Comparison of ENCODE assay signal across 15 cellular contexts in the genomic region with DNA sequence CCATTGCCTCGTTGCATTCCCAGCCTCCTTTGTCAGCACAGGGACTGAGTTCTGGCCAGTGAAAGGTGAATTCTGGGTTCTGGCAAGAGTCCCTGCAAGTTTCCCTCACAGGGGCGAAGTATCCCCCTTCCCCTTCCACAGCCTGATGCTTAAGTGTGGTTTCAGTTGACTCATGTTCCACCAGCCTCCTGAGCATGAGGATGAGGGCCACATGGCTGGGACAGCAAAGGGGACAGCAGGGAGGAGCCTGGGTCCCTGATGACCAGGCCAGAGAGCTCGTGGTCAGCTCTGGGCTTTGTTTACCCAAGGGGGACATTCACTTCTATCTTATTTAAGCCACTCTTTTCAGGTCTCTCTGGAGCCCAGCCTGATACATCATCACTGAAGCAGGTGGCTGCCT. TPM values are rescaled to one million over a fixed set of nuclear protein-coding genes. Genes with fewer than 3 reads are reported as not detected.
DNase-seq lines count a peak whose midpoint lies in the region; ATAC-seq, FAIRE-seq and TF ChIP-seq lines count a peak whose summit lies in the region.
"Had no signal": no experiment of that assay in that cellular context is flagged by ENCODE, and none has a peak within 500 bp of the region (broad histone marks: within the 10 kb centered on the region; RNA-seq: fewer than 3 reads in every experiment).

No MANE protein-coding gene starts in this region.

- H3K14ac ChIP-seq in H1 (ENCODE audit: insufficient read length) = no peak overlapping the region

- H3K4me1 ChIP-seq in H1 (replicated peaks in 1 of 4; ENCODE audit: control insufficient read depth in 3 of 4, insufficient read depth in 4 of 4, low read length in 3 of 4) = no peaks in the 10 kb centered on the region
- H3K4me1 ChIP-seq: BLaER1 had no signal

- H2BK12ac ChIP-seq in H1 (ENCODE audit: low read depth, low read length) = no peak overlapping the region

- H3K9me3 Mint-ChIP-seq in activated CD8-positive, alpha-beta memory T cell treated with anti-CD3 and anti-CD28 coated beads, Interleukin-2, amount 10 ng/mL, durations not matched to agents 7 days and 5 days (ENCODE audit: low read depth) = no peaks in the 10 kb centered on the region
- H3K9me3 Mint-ChIP-seq: CD8-positive, alpha-beta memory T cell; HFFc6 had no signal

- H3K27ac Mint-ChIP-seq in activated CD8-positive, alpha-beta memory T cell treated with anti-CD3 and anti-CD28 coated beads, Interleukin-2, amount 10 ng/mL, durations not matched to agents 7 days and 5 days = no peak overlapping the region
- H3K27ac Mint-ChIP-seq: HFFc6 had no signal

- H3K36me3 Mint-ChIP-seq in activated CD8-positive, alpha-beta memory T cell treated with anti-CD3 and anti-CD28 coated beads, Interleukin-2, amount 10 ng/mL, durations not matched to agents 7 days and 5 days = no peaks in the 10 kb centered on the region
- H3K36me3 Mint-ChIP-seq: CD8-positive, alpha-beta memory T cell had no signal

- H3K4ac ChIP-seq in H1 (replicated peaks; ENCODE audit: insufficient read length, low read depth, low read length) = no peak overlapping the region

- H4K91ac ChIP-seq in H1 (replicated peaks; ENCODE audit: insufficient read length, low read length) = no peak overlapping the region

- FAIRE-seq in HTR-8/SVneo (lab: Jason Lieb, UNC) (peak; percentile 44), H1 (lab: Jason Lieb, UNC) (no peak), urothelium cell line (lab: Jason Lieb, UNC) (no peak)

- no peak overlapping the region for H2BK120ac ChIP-seq in H1 (replicated peaks; ENCODE audit: low read depth, low read length)

- no peak overlapping the region for H4K5ac ChIP-seq in H1 (ENCODE audit: insufficient read length, low read depth, low read length)

- H3K79me2 ChIP-seq in H1 (ENCODE audit: control insufficient read depth in 1 of 2, insufficient read depth in 2 of 2, low read length in 2 of 2) = no peaks in the 10 kb centered on the region

- H2AFZ ChIP-seq in H1 (ENCODE audit: low read length) = no peak overlapping the region

- no peak for TF ChIP-seq RAD21 in H1 (IDR thresholded peaks at IDR 0.05 in 1 of 2, conservative IDR thresholded peaks at IDR 0.05 in 1 of 2; ENCODE audit: low read depth in 2 of 2, low read length in 2 of 2)

- no peak for ATAC-seq in activated CD8-positive, alpha-beta memory T cell treated with anti-CD3 and anti-CD28 coated beads, Interleukin-2, amount 10 ng/mL, durations not matched to agents 7 days and 5 days
- ATAC-seq in HG02642 (IDR thresholded peaks at IDR 0.05; ENCODE audit: poor library complexity, unreplicated experiment) = no peak

- CTCF ChIA-PET in activated CD8-positive, alpha-beta memory T cell treated with anti-CD3 and anti-CD28 coated beads, Interleukin-2, amount 10 ng/mL, durations not matched to agents 7 days and 5 days (lab: Charles Lee) = no interaction called here
- CTCF ChIA-PET in H1 (lab: Charles Lee; ENCODE audit: partially characterized antibody) = interaction anchor here (1.0 kb wide), 1 partner anchor 58 kb away, joined by 3 read pairs; no protein-coding TSS in a partner anchor

- no peak overlapping the region for H3K4me2 ChIP-seq in H1 (ENCODE audit: insufficient read depth in 1 of 2, low read depth in 2 of 2, low read length in 2 of 2)
- H3K4me2 ChIP-seq: BLaER1 had no signal

- no peaks in the 10 kb centered on the region for H3K79me1 ChIP-seq in H1 (ENCODE audit: low read depth, low read length)

- no peak overlapping the region for H3K18ac ChIP-seq in H1 (ENCODE audit: extremely low read depth, low read length)

- no peak overlapping the region for H3K56ac ChIP-seq in H1 (replicated peaks; ENCODE audit: insufficient read length, low read depth, low read length)

- TF ChIP-seq POLR2A in H1 (IDR thresholded peaks at IDR 0.05; ENCODE audit: control extremely low read depth in 1 of 2, low read depth in 2 of 2, low read length in 2 of 2) = no peak

- no peak overlapping the region for H3K9ac ChIP-seq in H1 (replicated peaks in 1 of 4; ENCODE audit: extremely low read depth in 1 of 4, low read depth in 3 of 4, low read length in 3 of 4)
- H3K9ac ChIP-seq: BLaER1 had no signal

- H3K27me3 Mint-ChIP-seq in activated CD8-positive, alpha-beta memory T cell treated with anti-CD3 and anti-CD28 coated beads, Interleukin-2, amount 10 ng/mL, durations not matched to agents 7 days and 5 days = peaks cover 2% of the 10 kb centered on the region

- no peak overlapping the region for H3K4me3 ChIP-seq in H1 (ENCODE audit: extremely low read depth in 1 of 4, insufficient read depth in 2 of 4, low read depth in 3 of 4, low read length in 4 of 4)
- H3K4me3 ChIP-seq: BLaER1 had no signal

- no peak overlapping the region for H3K23ac ChIP-seq in H1 (ENCODE audit: insufficient read length)

- H2BK5ac ChIP-seq in H1 (ENCODE audit: low read depth, low read length) = no peak overlapping the region

- H2BK20ac ChIP-seq in H1 (ENCODE audit: low read length) = no peak overlapping the region

- 82% methylated on average over 3 of the region's 3 CpGs; no CpG with 5 or more reads in 1 of the 2 experiments for WGBS in H1 (ENCODE audit: extremely low coverage in 1 of 2, insufficient coverage in 1 of 2, insufficient read length in 1 of 2, insufficient replicate concordance in 2 of 2, low coverage in 1 of 2, low lambda C conversion rate in 2 of 2, missing lambda C conversion rate in 1 of 2), 2 experiments

- no peak for TF ChIP-seq EP300 in H1 (IDR thresholded peaks at IDR 0.05; ENCODE audit: borderline replicate concordance in 1 of 2, low read depth in 2 of 2, low read length in 2 of 2)

- no peak for TF ChIP-seq CTCF in H1 (IDR thresholded peaks at IDR 0.05; ENCODE audit: control extremely low read depth in 1 of 3, insufficient read depth in 1 of 3, low read depth in 1 of 3, low read length in 3 of 3)

- DNase-seq in activated CD8-positive, alpha-beta memory T cell treated with anti-CD3 and anti-CD28 coated beads, Interleukin-2, amount 50 U/mL, for 48 hours = peak; percentile 25
- DNase-seq in activated CD8-positive, alpha-beta memory T cell treated with anti-CD3 and anti-CD28 coated beads, Interleukin-2, amount 10 ng/mL, durations not matched to agents 7 days and 5 days = no peak
- DNase-seq in HTR-8/SVneo (ENCODE audit: insufficient read length, low spot score) (no peak), H1 (ENCODE audit: low read depth in 1 of 2, low spot score in 2 of 2) (no peak), urothelium cell line (ENCODE audit: low spot score) (peak; percentile 2), SHP77 treated with DMSO at 0.1 percent for 48 hours (lab: John Stamatoyannopoulos, UW) (no peak)
- DNase-seq: AML-193; CD8-positive, alpha-beta memory T cell; DMS53; GF-D8; HCEC 1CT; HFFc6 had no signal

- H3K23me2 ChIP-seq in H1 (ENCODE audit: low read depth, low read length) = no peaks in the 10 kb centered on the region

- no peak overlapping the region for H3K4me3 Mint-ChIP-seq in activated CD8-positive, alpha-beta memory T cell treated with anti-CD3 and anti-CD28 coated beads, Interleukin-2, amount 10 ng/mL, durations not matched to agents 7 days and 5 days
- H3K4me3 Mint-ChIP-seq: CD8-positive, alpha-beta memory T cell; HFFc6 had no signal

- H3K4me1 Mint-ChIP-seq in activated CD8-positive, alpha-beta memory T cell treated with anti-CD3 and anti-CD28 coated beads, Interleukin-2, amount 10 ng/mL, durations not matched to agents 7 days and 5 days = no peaks in the 10 kb centered on the region
- H3K4me1 Mint-ChIP-seq: CD8-positive, alpha-beta memory T cell had no signal

- no peaks in the 10 kb centered on the region for H3K27me3 ChIP-seq in H1 (replicated peaks in 1 of 4; ENCODE audit: control insufficient read depth in 3 of 4, extremely low read depth in 1 of 4, insufficient read depth in 3 of 4, low read length in 3 of 4)
- H3K27me3 ChIP-seq: BLaER1 had no signal

- H3K36me3 ChIP-seq in H1 (ENCODE audit: control insufficient read depth in 2 of 4, insufficient read depth in 4 of 4, low read length in 3 of 4) = no peaks in the 10 kb centered on the region

- POLR2A ChIA-PET in H1 (lab: Charles Lee; ENCODE audit: partially characterized antibody) = no interaction called here

- no peaks in the 10 kb centered on the region; a peak in 1 of 4 replicates for H3K9me3 ChIP-seq in H1 (ENCODE audit: insufficient read depth in 2 of 2, low read depth in 1 of 2, low read length in 1 of 2)

- no peaks in the 10 kb centered on the region for H4K20me1 ChIP-seq in H1 (replicated peaks in 1 of 2; ENCODE audit: control insufficient read depth in 1 of 2, insufficient read depth in 2 of 2, low read length in 2 of 2)
- H4K20me1 ChIP-seq: BLaER1 had no signal

- H2BK15ac ChIP-seq in H1 (ENCODE audit: low read length) = no peak overlapping the region

- H4K8ac ChIP-seq in H1 (ENCODE audit: extremely low read depth, insufficient read depth, low read length) = no peak overlapping the region

- 0 out of 2 replicates have a peak overlapping the region, but pooled peaks have one; percentile 13 for H2AK5ac ChIP-seq in H1 (ENCODE audit: low read depth, low read length)

- H3K27ac ChIP-seq in H1 (ENCODE audit: low read depth, low read length) = no peak overlapping the region
- H3K27ac ChIP-seq: BLaER1 had no signal

TF ChIP-seq in H1, 55 proteins besides CTCF, POLR2A, EP300 and RAD21:
- TF ChIP-seq SUZ12 (IDR thresholded peaks at IDR 0.05; ENCODE audit: low read length) = no peak
- TF ChIP-seq GTF2F1 (IDR thresholded peaks at IDR 0.05; ENCODE audit: borderline replicate concordance, low read depth, low read length) = no peak
- TF ChIP-seq NANOG (IDR thresholded peaks at IDR 0.05; ENCODE audit: insufficient read depth, low read depth, low read length, poor library complexity, severe bottlenecking) = no peak
- no peak for TF ChIP-seq JUN (IDR thresholded peaks at IDR 0.05; ENCODE audit: low read depth, low read length)

RNA-seq across cellular contexts. Expression of gene CACNA2D4, which starts 36.5 kb away (rescaled TPM):
- total RNA-seq in activated CD8-positive, alpha-beta memory T cell treated with anti-CD3 and anti-CD28 coated beads, Interleukin-2, amount 10 ng/mL, durations not matched to agents 7 days and 5 days = 1 to 10 TPM; 5.9 to 8.2 TPM
- total RNA-seq in H1 (2021; fragmentation: NEBNext Ultra II Directional; extraction: Animal tissue kit (Norgen Biotek cat#: 25700)) = 0.88 TPM in 1 of 2 replicates, not detected in the other
- 0.44 and 0.60 TPM in 2 replicates for polyA plus RNA-seq in H1 (2011; rRNA removed)
- polyA plus RNA-seq in H1 (2011; cell fraction: cytosol; rRNA removed) = 0.94 TPM
- 2.4 TPM for polyA plus RNA-seq in H1 (2011; cell fraction: nucleus; rRNA removed)
- 0.25 to 0.76 TPM (median 0.49 TPM) in 4 replicates for polyA plus RNA-seq in H1 (2012, experiment 1 of 2)
- not detected for polyA plus RNA-seq in H1 (2012, experiment 2 of 2)
- 0.12 TPM for polyA plus RNA-seq in H1 (2013, experiment 1 of 2)
- polyA plus RNA-seq in H1 (2013, experiment 2 of 2) = 0.04 TPM
- 0.54 and 1.3 TPM in 2 replicates for polyA minus RNA-seq in H1 (2011; rRNA and poly(A)+ RNA removed)
- polyA minus RNA-seq in H1 (2011; cell fraction: cytosol; rRNA and poly(A)+ RNA removed) = not detected
- polyA minus RNA-seq in H1 (2011; cell fraction: nucleus; rRNA and poly(A)+ RNA removed) = 3.4 TPM
- total RNA-seq: H4 had no signal

Comparison
In these comparisons a context has a peak if more than half of its experiments do, and no peak if none do; other contexts are left out.
1. DNase-seq: peak in activated CD8-positive, alpha-beta memory T cell treated with anti-CD3 and anti-CD28 coated beads, Interleukin-2, amount 50 U/mL, for 48 hours (single experiment) and urothelium cell line (single experiment); none in activated CD8-positive, alpha-beta memory T cell treated with anti-CD3 and anti-CD28 coated beads, Interleukin-2, amount 10 ng/mL, durations not matched to agents 7 days and 5 days (single experiment), HTR-8/SVneo (single experiment), H1 (0 of 2) and SHP77 treated with DMSO at 0.1 percent for 48 hours (single experiment).